ENCODE assay signal across 1 cellular context in the genomic region with DNA sequence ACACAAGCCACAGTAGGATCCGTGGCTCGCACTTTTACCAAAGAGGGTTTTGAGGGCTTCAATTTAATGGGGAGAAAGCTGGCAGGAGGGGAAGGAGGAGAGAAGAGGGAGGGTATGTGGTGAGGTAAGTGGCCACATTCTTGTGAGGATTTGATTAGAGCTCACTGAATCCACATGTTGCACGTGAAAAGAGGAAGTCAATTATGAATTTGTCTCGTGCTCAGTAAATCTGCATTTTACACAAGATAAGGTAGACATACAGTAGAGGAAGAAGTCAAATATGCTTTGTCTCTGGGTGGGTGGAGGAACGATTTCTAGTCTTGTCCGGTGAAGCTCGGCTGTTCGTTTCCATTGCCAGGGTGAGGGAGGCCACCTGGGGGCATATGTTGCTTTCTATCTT.
TF ChIP-seq lines count a peak whose summit lies in the region.

No MANE protein-coding gene starts in this region.

TF ChIP-seq in SK-N-SH treated with all-trans-retinoic acid at 6 μM for 48 hours, 23 proteins besides CTCF, POLR2A, EP300 and RAD21 (continued from another document):
- TF ChIP-seq TSHZ2 (CRISPR knock-in tag; IDR thresholded peaks at IDR 0.05) (no peak), ZFP3 (CRISPR knock-in tag; IDR thresholded peaks at IDR 0.05) (no peak), SNAI2 (CRISPR knock-in tag; IDR thresholded peaks at IDR 0.05) (no peak), PATZ1 (CRISPR knock-in tag; IDR thresholded peaks at IDR 0.05; ENCODE audit: borderline replicate concordance) (no peak), ZFP30 (CRISPR knock-in tag; IDR thresholded peaks at IDR 0.05) (no peak), GLIS3 (CRISPR knock-in tag; IDR thresholded peaks at IDR 0.05) (no peak)
